In genomic region chr16:66474750-66475199, GRCh38 we compare ENCODE assay signal across 9 cellular contexts. TPM values are rescaled to one million over a fixed set of nuclear protein-coding genes. Genes with fewer than 3 reads are reported as not detected.
DNase-seq lines count a peak whose midpoint lies in the region; ATAC-seq and TF ChIP-seq lines count a peak whose summit lies in the region.
"Had no signal": no experiment of that assay in that cellular context is flagged by ENCODE, and none has a peak within 500 bp of the region (broad histone marks: within the 10 kb centered on the region; RNA-seq: fewer than 3 reads in every experiment).

No MANE protein-coding gene starts in this region.

- no peaks in the 10 kb centered on the region for H3K9me3 Mint-ChIP-seq in progenitor cell of endocrine pancreas (ENCODE audit: low read depth)

- intact Hi-C loops in OCI-LY7 (cut with micrococcal nuclease; ENCODE audit: unreplicated experiment) = no loop called here

- H3K9me3 ChIP-seq in OCI-LY7 (ENCODE audit: low read length) = no peaks in the 10 kb centered on the region

- H3K4me1 ChIP-seq in OCI-LY7 (ENCODE audit: insufficient read depth, low read length, poor library complexity, severe bottlenecking) = peaks cover 39% of the 10 kb centered on the region

- no peak overlapping the region for H3K27ac Mint-ChIP-seq in progenitor cell of endocrine pancreas

- H3K4me3 Mint-ChIP-seq in progenitor cell of endocrine pancreas (ENCODE audit: low read depth) = no peak overlapping the region

- CTCF ChIA-PET in OCI-LY7 (lab: Charles Lee; ENCODE audit: unreplicated experiment) = no interaction called here

- DNase-seq in DMS 273 (lab: John Stamatoyannopoulos, UW; ENCODE audit: unreplicated experiment) (peak; percentile 53), DMS 273 treated with DMSO at 0.1 percent for 48 hours (lab: John Stamatoyannopoulos, UW) (no peak), OCI-LY7 (ENCODE audit: low spot score) (peak; percentile 78), progenitor cell of endocrine pancreas (ENCODE audit: low spot score, unreplicated experiment) (no peak), Ammon's horn (ENCODE audit: low spot score) (no peak)
- peak; percentile 58 for DNase-seq in activated naive CD4-positive, alpha-beta T cell treated with Interleukin-2 at 50 U/mL for 16 hours
- DNase-seq in stimulated activated CD4-positive, alpha-beta T cell treated with anti-CD3 and anti-CD28 coated beads, Interleukin-4, amount 100 ng/mL, for 1 hour = peak; percentile 28

- TF ChIP-seq CTCF in OCI-LY7 (conservative IDR thresholded peaks at IDR 0.05; ENCODE audit: low read length) (no peak), progenitor cell of endocrine pancreas (IDR thresholded peaks at IDR 0.05; ENCODE audit: unreplicated experiment) (no peak)

- H2AFZ ChIP-seq in OCI-LY7 (ENCODE audit: low read length) = peak overlapping the region; percentile 25; the same call in 1 of the 2 replicates

- no peaks in the 10 kb centered on the region for H3K36me3 Mint-ChIP-seq in progenitor cell of endocrine pancreas (ENCODE audit: insufficient read depth)

- H3K9me2 ChIP-seq in OCI-LY7 (ENCODE audit: insufficient read depth, low read length) = no peaks in the 10 kb centered on the region

- BruUV-seq in OCI-LY7 (replicated peaks; lab: Mats Ljungman, UMichigan) = no TSS peak

- H3K36me3 ChIP-seq in OCI-LY7 (ENCODE audit: insufficient read depth, low read length) = no peaks in the 10 kb centered on the region

- peaks cover 35% of the 10 kb centered on the region for H3K27me3 Mint-ChIP-seq in progenitor cell of endocrine pancreas

- no peak overlapping the region for H3K27ac ChIP-seq in OCI-LY7 (ENCODE audit: low read depth, low read length, poor library complexity, severe bottlenecking)
- H3K27ac ChIP-seq: 22Rv1 had no signal

- no peak overlapping the region for H3K4me3 ChIP-seq in OCI-LY7 (ENCODE audit: low read depth, low read length, poor library complexity, severe bottlenecking)

- H4K20me1 ChIP-seq in OCI-LY7 (ENCODE audit: insufficient read depth, low read length) = no peaks in the 10 kb centered on the region

- POLR2A ChIA-PET in OCI-LY7 (lab: Charles Lee) = interaction anchor here (0.7 kb wide), 1 partner anchor 12 kb away, joined by 3 read pairs; no protein-coding TSS in a partner anchor

- ATAC-seq in HG03342 (IDR thresholded peaks at IDR 0.05; ENCODE audit: unreplicated experiment) = peak; percentile 84

- no peaks in the 10 kb centered on the region for H3K79me2 ChIP-seq in OCI-LY7 (ENCODE audit: insufficient read depth, low read depth, low read length)

- peak overlapping the region; percentile 35 for H3K4me2 ChIP-seq in OCI-LY7 (ENCODE audit: low read length)

- no peaks in the 10 kb centered on the region for H3K4me1 Mint-ChIP-seq in progenitor cell of endocrine pancreas (ENCODE audit: low read depth)

RNA-seq across cellular contexts. Expression of gene BEAN1, which starts 47.7 kb away (rescaled TPM):
- not detected in 2 replicates for total RNA-seq in OCI-LY7 (2014; rRNA removed; shearing (Covaris generic))
- total RNA-seq in OCI-LY7 (2022) = 0.13 TPM in 1 of 2 replicates, not detected in the other
- 0.36 TPM in 1 of 2 replicates, not detected in the other for total RNA-seq in progenitor cell of endocrine pancreas

Comparison
In these comparisons a context has a peak if more than half of its experiments do, and no peak if none do; other contexts are left out.
1. DNase-seq: peak in DMS 273 (single experiment), OCI-LY7 (single experiment), activated naive CD4-positive, alpha-beta T cell treated with Interleukin-2 at 50 U/mL for 16 hours (single experiment) and stimulated activated CD4-positive, alpha-beta T cell treated with anti-CD3 and anti-CD28 coated beads, Interleukin-4, amount 100 ng/mL, for 1 hour (single experiment); none in DMS 273 treated with DMSO at 0.1 percent for 48 hours (single experiment), progenitor cell of endocrine pancreas (single experiment) and Ammon's horn (single experiment).